8 cellular contexts compared by ENCODE assay signal in genomic region chr12:132446535-132447326, GRCh38. TPM values are rescaled to one million over a fixed set of nuclear protein-coding genes. Genes with fewer than 3 reads are reported as not detected.
DNase-seq lines count a peak whose midpoint lies in the region; ATAC-seq and TF ChIP-seq lines count a peak whose summit lies in the region.

No MANE protein-coding gene starts in this region.

- intact Hi-C loops in CD14-positive monocyte (cut with micrococcal nuclease) = no loop called here
- intact Hi-C loops in mammary epithelial cell (cut with micrococcal nuclease) = no loop called here

- H3K27ac Mint-ChIP-seq in CD14-positive monocyte = peak overlapping the region; percentile 84 to 98 (median 94)
- H3K27ac Mint-ChIP-seq in natural killer cell treated with Interleukin-12 subunit alpha and Interleukin-12 subunit beta and Interleukin-15 and Interleukin-18, amount 100 ng/mL, for 72 hours = peak overlapping the region; percentile 100

- in situ Hi-C loops in mammary epithelial cell (cut with MboI; ENCODE audit: low sequenced_read_pairs in 2 of 2) = no loop called here

- peaks cover 9 to 23% (median 17%) of the 10 kb centered on the region in 3 donors for H3K27me3 Mint-ChIP-seq in CD14-positive monocyte (ENCODE audit: low read depth in 3 of 3)
- no peaks in the 10 kb centered on the region for H3K27me3 Mint-ChIP-seq in natural killer cell treated with Interleukin-12 subunit alpha and Interleukin-12 subunit beta and Interleukin-15 and Interleukin-18, amount 100 ng/mL, for 72 hours

- no peaks in the 10 kb centered on the region for H3K9me3 ChIP-seq in mammary epithelial cell (replicated peaks; ENCODE audit: insufficient read depth, low read length)

- peak overlapping the region in 1 of 3 experiments; percentile 45 for H3K4me3 ChIP-seq in mammary epithelial cell (replicated peaks in 1 of 3; ENCODE audit: insufficient read depth in 1 of 3, low read depth in 2 of 3, low read length in 3 of 3)

- TF ChIP-seq CTCF in CD14-positive monocyte (IDR thresholded peaks at IDR 0.05) (no peak), mammary epithelial cell (conservative IDR thresholded peaks at IDR 0.05 in 1 of 2, IDR thresholded peaks at IDR 0.05 in 1 of 2; ENCODE audit: extremely low read depth in 1 of 2, insufficient read depth in 1 of 2, low read depth in 1 of 2, low read length in 2 of 2) (no peak)

- CTCF ChIA-PET in mammary epithelial cell (lab: Charles Lee; ENCODE audit: low non-redundant PET) = no interaction called here

- H2AFZ ChIP-seq in mammary epithelial cell (ENCODE audit: low read depth, low read length) = peak overlapping the region; percentile 70

- H4K20me1 ChIP-seq in mammary epithelial cell (ENCODE audit: insufficient read depth, low read length) = no peaks in the 10 kb centered on the region

- no peak overlapping the region for H3K4me2 ChIP-seq in mammary epithelial cell (ENCODE audit: insufficient read depth, low read depth, low read length)

- H3K27ac ChIP-seq in mammary epithelial cell (ENCODE audit: insufficient read depth, low read depth, low read length) = peak overlapping the region; percentile 19

- no peaks in the 10 kb centered on the region for H3K36me3 Mint-ChIP-seq in CD14-positive monocyte
- H3K36me3 Mint-ChIP-seq in natural killer cell treated with Interleukin-12 subunit alpha and Interleukin-12 subunit beta and Interleukin-15 and Interleukin-18, amount 100 ng/mL, for 72 hours = no peaks in the 10 kb centered on the region

- no peak for TF ChIP-seq EP300 in Ishikawa (IDR thresholded peaks at IDR 0.05; ENCODE audit: borderline replicate concordance)

- no peak overlapping the region for H3K9ac ChIP-seq in mammary epithelial cell (ENCODE audit: insufficient read depth, low read length)

- H3K36me3 ChIP-seq in mammary epithelial cell (ENCODE audit: insufficient read depth, low read length) = no peaks in the 10 kb centered on the region

- ATAC-seq in natural killer cell treated with Interleukin-12 subunit alpha and Interleukin-12 subunit beta and Interleukin-15 and Interleukin-18, amount 100 ng/mL, for 72 hours = no peak
- ATAC-seq in HG03097 (IDR thresholded peaks at IDR 0.05; ENCODE audit: low FRiP score, unreplicated experiment) = no peak
- no peak for ATAC-seq in GM21825 (IDR thresholded peaks at IDR 0.05; ENCODE audit: unreplicated experiment)

- peaks cover 3% of the 10 kb centered on the region for H3K4me1 ChIP-seq in mammary epithelial cell (ENCODE audit: insufficient read depth, low read length)

- no peaks in the 10 kb centered on the region for H3K27me3 ChIP-seq in mammary epithelial cell (ENCODE audit: insufficient read depth, low read length)

- dilution Hi-C loops in mammary epithelial cell (cut with HindIII; ENCODE audit: low sequenced_read_pairs) = loop anchor here (10.0 kb wide), 1 partner anchor 82 kb away; no protein-coding TSS in a partner anchor

- peaks cover 23% of the 10 kb centered on the region for H3K4me1 Mint-ChIP-seq in CD14-positive monocyte
- H3K4me1 Mint-ChIP-seq in natural killer cell treated with Interleukin-12 subunit alpha and Interleukin-12 subunit beta and Interleukin-15 and Interleukin-18, amount 100 ng/mL, for 72 hours (ENCODE audit: low read depth in 2 of 2) = peaks cover 26 to 29% of the 10 kb centered on the region in 2 donors

- TF ChIP-seq RAD21 in Ishikawa (IDR thresholded peaks at IDR 0.05; ENCODE audit: low read depth) = no peak

- BruUV-seq in mammary epithelial cell (replicated peaks; lab: Mats Ljungman, UMichigan) = TSS peak; percentile 65

- WGBS in mammary epithelial cell (ENCODE audit: low coverage, missing lambda C conversion rate) = 85% methylated on average over 13 of the region's 13 CpGs

- DNase-seq in CD14-positive monocyte (ENCODE audit: low spot score) (no peak), mammary epithelial cell (no peak), hippocampal formation (lab: John Stamatoyannopoulos, UW) (no peak), NOMO-1 treated with DMSO at 0.1 percent for 48 hours (lab: John Stamatoyannopoulos, UW; ENCODE audit: unreplicated experiment) (no peak)
- DNase-seq in natural killer cell treated with Interleukin-12 subunit alpha and Interleukin-12 subunit beta and Interleukin-15 and Interleukin-18, amount 100 ng/mL, for 72 hours (ENCODE audit: low spot score) = no peak

- H3K79me2 ChIP-seq in mammary epithelial cell (ENCODE audit: insufficient read depth, low read length) = no peaks in the 10 kb centered on the region

- peak overlapping the region in 1 of 2 donors; percentile 69 for H3K4me3 Mint-ChIP-seq in CD14-positive monocyte
- peak overlapping the region; percentile 93 for H3K4me3 Mint-ChIP-seq in natural killer cell treated with Interleukin-12 subunit alpha and Interleukin-12 subunit beta and Interleukin-15 and Interleukin-18, amount 100 ng/mL, for 72 hours

- peaks cover 0 to 6% (median 0%) of the 10 kb centered on the region in 7 donors for H3K9me3 Mint-ChIP-seq in CD14-positive monocyte
- H3K9me3 Mint-ChIP-seq in natural killer cell treated with Interleukin-12 subunit alpha and Interleukin-12 subunit beta and Interleukin-15 and Interleukin-18, amount 100 ng/mL, for 72 hours = peaks cover 2% of the 10 kb centered on the region

TF ChIP-seq in Ishikawa, 13 proteins besides CTCF, POLR2A, EP300 and RAD21:
- TF ChIP-seq REST (IDR thresholded peaks at IDR 0.05; ENCODE audit: low read depth) (peak; percentile 69), TEAD4 (IDR thresholded peaks at IDR 0.05) (no peak), CREB1 (IDR thresholded peaks at IDR 0.05; ENCODE audit: low read depth) (no peak)

RNA-seq across cellular contexts. Expression of gene FBRSL1, which starts 43.2 kb away (rescaled TPM):
- polyA plus RNA-seq in CD14-positive monocyte (under 1 TPM; 0.39 to 0.74 TPM), mammary epithelial cell (17.2 TPM)
- 10 to 100 TPM; 28.8 to 58.6 TPM for total RNA-seq in mammary epithelial cell
- polyA minus RNA-seq in mammary epithelial cell = 1.6 TPM
- 10 to 100 TPM; 38.0 to 91.5 TPM for total RNA-seq in natural killer cell treated with Interleukin-12 subunit alpha and Interleukin-12 subunit beta and Interleukin-15 and Interleukin-18, amount 100 ng/mL, for 72 hours
